In the genomic region with DNA sequence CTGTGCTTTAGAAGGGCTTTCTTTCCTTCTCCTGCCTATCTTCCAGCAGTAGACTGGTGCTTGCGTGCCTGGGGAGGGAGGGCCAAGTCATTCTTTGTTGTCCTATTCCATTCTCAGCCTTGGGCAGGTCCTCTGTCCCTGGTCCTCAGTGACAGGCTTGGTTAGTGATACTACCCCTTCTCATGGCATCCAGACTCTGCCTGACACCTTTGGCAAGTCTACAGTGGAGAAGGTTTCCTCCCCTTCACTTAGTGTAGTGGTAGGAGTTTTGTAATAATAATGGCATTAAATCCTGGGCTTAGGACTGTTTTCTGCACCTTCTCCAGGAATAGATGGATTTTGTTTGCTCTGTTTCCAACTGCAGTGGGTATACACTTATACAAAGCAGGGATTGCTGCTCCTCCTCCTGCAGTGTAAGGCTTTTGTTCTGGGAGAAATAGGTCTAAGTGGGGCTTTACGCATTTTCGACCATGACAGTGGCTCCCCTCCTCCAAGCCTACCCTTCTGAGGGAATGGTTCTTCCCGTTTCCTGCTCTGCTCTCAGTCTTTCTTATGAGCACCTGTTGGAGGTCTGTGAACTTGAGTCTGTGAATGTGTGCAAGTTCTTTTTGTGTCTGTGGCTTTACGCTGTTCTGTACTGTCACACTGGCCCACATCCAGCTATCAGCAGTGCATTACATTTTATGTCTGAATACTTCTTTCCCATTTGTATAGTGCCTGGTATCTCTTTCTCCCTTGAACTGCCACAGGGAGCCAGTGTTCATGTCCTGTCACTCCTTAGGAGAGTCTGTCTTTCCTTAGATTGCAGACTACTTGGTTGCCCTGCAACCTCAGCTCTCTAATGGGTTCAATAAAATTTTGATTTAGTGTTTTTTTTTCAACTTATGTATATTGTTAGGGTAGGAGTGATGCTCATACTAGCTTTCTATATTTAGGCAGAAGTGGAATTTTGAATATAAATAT, we compare ENCODE assay signal across 4 cellular contexts. TPM values are rescaled to one million over a fixed set of nuclear protein-coding genes. Genes with fewer than 3 reads are reported as not detected.
"Had no signal": no experiment of that assay in that cellular context is flagged by ENCODE, and none has a peak within 500 bp of the region (broad histone marks: within the 10 kb centered on the region; RNA-seq: fewer than 3 reads in every experiment).

No MANE protein-coding gene starts in this region.

RNA-seq across cellular contexts. Expression of gene PTPN20, which starts 37.7 kb away (rescaled TPM):
- total RNA-seq: mesothelial cell of epicardium, neural crest cell, smooth muscle cell had no signal
- polyA plus RNA-seq: hepatocyte, smooth muscle cell had no signal
